8 cellular contexts compared by ENCODE assay signal in the genomic region with DNA sequence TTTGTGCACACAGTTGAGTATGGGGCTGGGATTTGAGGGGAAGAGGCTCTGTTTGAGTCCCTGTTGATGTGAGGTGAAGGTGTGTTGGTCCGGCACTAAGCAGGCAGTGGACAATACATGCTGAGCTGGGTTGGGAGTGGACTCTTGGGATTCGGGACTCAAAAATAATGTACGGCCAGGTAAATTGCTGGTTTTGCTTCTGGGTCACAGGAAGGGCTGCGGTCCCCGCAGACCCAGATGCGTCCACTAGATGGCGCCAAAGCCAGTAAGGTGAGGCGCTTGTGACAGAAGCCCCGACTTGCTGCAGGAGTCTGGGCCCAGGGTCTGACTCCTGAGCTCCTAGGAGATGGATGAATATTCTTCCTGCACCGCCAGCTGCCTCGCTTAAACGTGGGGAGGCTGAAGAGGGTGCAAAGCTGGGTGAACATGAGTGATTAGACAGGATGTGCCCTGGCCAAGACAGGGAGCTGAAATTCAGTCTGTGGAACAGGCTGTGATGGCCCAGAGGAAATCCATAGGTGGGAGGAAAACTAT.
DNase-seq lines count a peak whose midpoint lies in the region; ATAC-seq, FAIRE-seq and TF ChIP-seq lines count a peak whose summit lies in the region.

No MANE protein-coding gene starts in this region.

- peak; percentile 97 for TF ChIP-seq CTCF in BJ (IDR thresholded peaks at IDR 0.05; ENCODE audit: insufficient read depth, low read depth, low read length)
- peak; percentile 97 for TF ChIP-seq CTCF in SK-N-SH (IDR thresholded peaks at IDR 0.05)
- TF ChIP-seq CTCF in pancreas (IDR thresholded peaks at IDR 0.05) = peak; percentile 96 to 98 (median 98)
- peak; percentile 99 for TF ChIP-seq CTCF in type B pancreatic cell (conservative IDR thresholded peaks at IDR 0.05)

- TF ChIP-seq EP300 in SK-N-SH (IDR thresholded peaks at IDR 0.05; ENCODE audit: borderline replicate concordance in 1 of 2, low read depth in 1 of 2, low read length in 1 of 2) = no peak

- peak overlapping the region; percentile 73 for H3K4me3 Mint-ChIP-seq in type B pancreatic cell

- no peaks in the 10 kb centered on the region for H3K9me2 ChIP-seq in SK-N-SH

- intact Hi-C loops in pancreas (cut with DNase I) = loop anchor here in 2 of 3 donors (2.0 to 5.0 kb wide), 2 partner anchors 72 kb away; no protein-coding TSS in a partner anchor

- H3K4me1 ChIP-seq in SK-N-SH (ENCODE audit: control insufficient read depth in 1 of 2, insufficient read depth in 2 of 2, low read depth in 1 of 2, low read length in 1 of 2) (peaks cover 0 to 19% of the 10 kb centered on the region in 2 experiments; a peak in 2 of 4 replicates), pancreas (peaks cover 12 to 40% (median 16%) of the 10 kb centered on the region in 3 donors)

- H3K9me3 ChIP-seq in SK-N-SH = no peaks in the 10 kb centered on the region
- no peaks in the 10 kb centered on the region for H3K9me3 ChIP-seq in pancreas

- no peaks in the 10 kb centered on the region for H4K20me1 ChIP-seq in SK-N-SH (ENCODE audit: insufficient read depth)

- no peak for FAIRE-seq in pancreas (lab: Jason Lieb, UNC)

- H2AFZ ChIP-seq in SK-N-SH (ENCODE audit: low read depth) = no peak overlapping the region; the same call in 1 of the 2 replicates

- POLR2A ChIA-PET in BJ (lab: Charles Lee) (interaction anchor here (0.6 kb wide), 2 partner anchors 14 to 56 kb away, joined by 3 to 4 read pairs; no protein-coding TSS in a partner anchor), SK-N-SH (lab: Yijun Ruan, JAX) (interaction anchor here (0.6 to 1.3 kb wide), 5 partner anchors 50 to 184 kb away, joined by 3 to 4 read pairs (median 3); partner anchors contain the start of genes LIN9 and SDE2)

- H3F3A ChIP-seq in SK-N-SH (replicated peaks; ENCODE audit: insufficient read depth) = peaks cover 9% of the 10 kb centered on the region

- CTCF ChIA-PET in BJ (lab: Yijun Ruan, JAX) = interaction anchor here (0.6 to 7.6 kb wide), 38 partner anchors 8 to 484 kb away, joined by 3 to 198 read pairs (median 4); partner anchors contain the start of gene H3-3A
- CTCF ChIA-PET in SK-N-SH (lab: Yijun Ruan, JAX) = interaction anchor here (0.5 to 5.1 kb wide), 87 partner anchors 8 to 782 kb away, joined by 3 to 126 read pairs (median 4); partner anchors contain the start of genes ACBD3, H3-3A, LIN9 and MIXL1

- no peak overlapping the region for H3K9ac ChIP-seq in SK-N-SH

- no peak overlapping the region for H3K4me2 ChIP-seq in SK-N-SH

- H3K4me1 Mint-ChIP-seq in type B pancreatic cell (ENCODE audit: unreplicated experiment) = peaks cover 42% of the 10 kb centered on the region

- H3K27me3 ChIP-seq in BJ (ENCODE audit: control insufficient read depth, insufficient read depth, low read length) (no peaks in the 10 kb centered on the region), SK-N-SH (ENCODE audit: insufficient read depth) (no peaks in the 10 kb centered on the region), pancreas (no peaks in the 10 kb centered on the region)

- H3K36me3 Mint-ChIP-seq in type B pancreatic cell = no peaks in the 10 kb centered on the region

- peak; percentile 89 for TF ChIP-seq RAD21 in SK-N-SH (IDR thresholded peaks at IDR 0.05; ENCODE audit: low read length)

- H3K4me3 ChIP-seq in BJ (ENCODE audit: low read depth, low read length) (no peak overlapping the region), SK-N-SH (ENCODE audit: low read depth in 2 of 2, low read length in 1 of 2) (no peak overlapping the region; a peak in 1 of 4 replicates), pancreas (no peak overlapping the region)

- ATAC-seq in GM21390 (IDR thresholded peaks at IDR 0.05; ENCODE audit: unreplicated experiment) = peak; percentile 28
- peak; percentile 17 to 57 (median 41) for ATAC-seq in pancreas

- peak overlapping the region; percentile 85 for H3K27ac Mint-ChIP-seq in type B pancreatic cell

- H3K36me3 ChIP-seq in BJ (ENCODE audit: control insufficient read depth, insufficient read depth, low read length) = no peaks in the 10 kb centered on the region
- no peaks in the 10 kb centered on the region for H3K36me3 ChIP-seq in SK-N-SH (replicated peaks in 1 of 2; ENCODE audit: control insufficient read depth in 1 of 2, insufficient read depth in 2 of 2, low read length in 1 of 2)
- no peaks in the 10 kb centered on the region for H3K36me3 ChIP-seq in pancreas

- WGBS in SK-N-SH (ENCODE audit: low lambda C conversion rate) = 3% methylated on average over 4 of the region's 12 CpGs
- WGBS in pancreas, 2 donors = 1 to 2% methylated on average over 12 of the region's 12 CpGs

- no peaks in the 10 kb centered on the region for H3K9me3 Mint-ChIP-seq in type B pancreatic cell

- H3K27ac ChIP-seq in SK-N-SH (ENCODE audit: low read depth in 2 of 2, low read length in 1 of 2) (no peak overlapping the region), pancreas (no peak overlapping the region)

- DNase-seq in BJ (ENCODE audit: low read depth) = no peak
- peak; percentile 86 for DNase-seq in NCI-H1048 (lab: John Stamatoyannopoulos, UW)
- peak; percentile 90 for DNase-seq in SK-N-SH
- DNase-seq in activated gamma-delta T cell treated with anti-CD3 and anti-CD28 coated beads, Interleukin-2, amount 50 U/mL, for 16 hours (ENCODE audit: low read depth) = peak; percentile 87
- DNase-seq in germinal center (ENCODE audit: low spot score) = peak; percentile 79
- peak; percentile 81 to 99 (median 92) for DNase-seq in pancreas
- DNase-seq in type B pancreatic cell (ENCODE audit: extremely low spot score, unreplicated experiment) = peak; percentile 93

- no peaks in the 10 kb centered on the region for H3K79me2 ChIP-seq in SK-N-SH (ENCODE audit: insufficient read depth)

- no peaks in the 10 kb centered on the region for H3K27me3 Mint-ChIP-seq in type B pancreatic cell

TF ChIP-seq in SK-N-SH, 30 proteins besides CTCF, POLR2A, EP300 and RAD21:
- TF ChIP-seq POLR2AphosphoS5 (IDR thresholded peaks at IDR 0.05; ENCODE audit: low read depth, low read length) (no peak), RFX5 (IDR thresholded peaks at IDR 0.05; ENCODE audit: low read length) (no peak), TEAD4 (IDR thresholded peaks at IDR 0.05; ENCODE audit: borderline replicate concordance, insufficient read depth) (no peak), RCOR1 (IDR thresholded peaks at IDR 0.05; ENCODE audit: low read length) (no peak), IRF3 (IDR thresholded peaks at IDR 0.05; ENCODE audit: low read depth, low read length) (no peak), NFIC (IDR thresholded peaks at IDR 0.05; ENCODE audit: borderline replicate concordance) (no peak), GABPA (IDR thresholded peaks at IDR 0.05; ENCODE audit: low read depth) (0 out of 2 replicates have a peak, but pooled peaks have one; percentile 10), FOSL2 (IDR thresholded peaks at IDR 0.05; ENCODE audit: borderline replicate concordance, low read depth) (no peak), SMC3 (IDR thresholded peaks at IDR 0.05; ENCODE audit: low read depth, low read length) (peak; percentile 83)
- TF ChIP-seq, protein P1, sequence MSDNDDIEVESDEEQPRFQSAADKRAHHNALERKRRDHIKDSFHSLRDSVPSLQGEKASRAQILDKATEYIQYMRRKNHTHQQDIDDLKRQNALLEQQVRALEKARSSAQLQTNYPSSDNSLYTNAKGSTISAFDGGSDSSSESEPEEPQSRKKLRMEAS (IDR thresholded peaks at IDR 0.05; ENCODE audit: low read depth) = no peak
TF ChIP-seq in SK-N-SH: peak in this region for 2.
